Comparison of ENCODE assay signal across 3 cellular contexts in genomic region chr1:113444857-113445256, GRCh38.
TF ChIP-seq lines count a peak whose summit lies in the region.

No MANE protein-coding gene starts in this region.

TF ChIP-seq in HepG2, 621 proteins besides CTCF, POLR2A, EP300 and RAD21:
- TF ChIP-seq THRA (CRISPR knock-in tag; IDR thresholded peaks at IDR 0.05; ENCODE audit: borderline replicate concordance) (no peak), CHCHD3 (CRISPR knock-in tag; IDR thresholded peaks at IDR 0.05) (no peak), YEATS2 (CRISPR knock-in tag; IDR thresholded peaks at IDR 0.05; ENCODE audit: borderline replicate concordance) (no peak), ZNF160 (CRISPR knock-in tag; IDR thresholded peaks at IDR 0.05) (peak; percentile 94; the same call in 1 of the 2 replicates), ZNF709 (CRISPR knock-in tag; IDR thresholded peaks at IDR 0.05) (peak; percentile 95; the same call in 1 of the 2 replicates)
TF ChIP-seq in HepG2: peak in this region for 2.

TF ChIP-seq in HEK293, 187 proteins besides CTCF, POLR2A, EP300 and RAD21:
- TF ChIP-seq GLIS2 (tag by site-specific recombination; IDR thresholded peaks at IDR 0.05) (no peak), ZNF677 (tag by site-specific recombination; IDR thresholded peaks at IDR 0.05) (0 out of 2 replicates have a peak, but pooled peaks have one; percentile 29), SETDB1 (IDR thresholded peaks at IDR 0.05; ENCODE audit: insufficient read length, low read length) (peak; percentile 86), ZNF660 (tag by site-specific recombination; IDR thresholded peaks at IDR 0.05) (no peak), EGR2 (tag by site-specific recombination; IDR thresholded peaks at IDR 0.05; ENCODE audit: low read depth) (no peak), ZNF350 (tag by site-specific recombination; IDR thresholded peaks at IDR 0.05) (no peak), ZNF391 (tag by site-specific recombination; IDR thresholded peaks at IDR 0.05; ENCODE audit: borderline replicate concordance, low read depth) (no peak), ZBTB1 (tag by site-specific recombination; IDR thresholded peaks at IDR 0.05) (no peak)
TF ChIP-seq in HEK293: peak in this region for 2.

TF ChIP-seq in K562, 482 proteins besides CTCF, POLR2A, EP300 and RAD21:
- no peak for TF ChIP-seq CHD4 (IDR thresholded peaks at IDR 0.05; ENCODE audit: insufficient read depth, insufficient replicate concordance, low read depth, low read length, poor library complexity, severe bottlenecking)
- TF ChIP-seq NFE2 (IDR thresholded peaks at IDR 0.05; ENCODE audit: low read depth): peak; percentile 61
- 0 out of 2 replicates have a peak, but pooled peaks have one; percentile 37 for TF ChIP-seq C11orf30 (IDR thresholded peaks at IDR 0.05; ENCODE audit: low read depth)
- no peak for TF ChIP-seq PYGO2 (tag; IDR thresholded peaks at IDR 0.05)
- no peak for TF ChIP-seq POLR2AphosphoS5 (IDR thresholded peaks at IDR 0.05; ENCODE audit: control insufficient read depth, insufficient read depth, low read depth, low read length)
- TF ChIP-seq ZNF311 (CRISPR knock-in tag; IDR thresholded peaks at IDR 0.05): no peak
- TF ChIP-seq MED1 (CRISPR knock-in tag; IDR thresholded peaks at IDR 0.05; ENCODE audit: borderline replicate concordance): no peak
- TF ChIP-seq ZNF316 (IDR thresholded peaks at IDR 0.05): peak; percentile 41; the same call in 1 of the 2 replicates
- TF ChIP-seq FOXJ2 (tag; IDR thresholded peaks at IDR 0.05): no peak
- TF ChIP-seq FOXP1 (CRISPR knock-in tag; IDR thresholded peaks at IDR 0.05): no peak
- TF ChIP-seq ATF6 (CRISPR knock-in tag; IDR thresholded peaks at IDR 0.05): no peak
- 0 out of 3 replicates have a peak, but pooled peaks of 1 of the 2 experiments have one; percentile 34 for TF ChIP-seq CBX3 (IDR thresholded peaks at IDR 0.05; ENCODE audit: borderline replicate concordance in 1 of 2, low read length in 2 of 2)
- TF ChIP-seq TRIM28 (IDR thresholded peaks at IDR 0.05): peak; percentile 81; the same call in 1 of the 2 replicates
- TF ChIP-seq ZNF280A (IDR thresholded peaks at IDR 0.05; ENCODE audit: low read depth, partially characterized antibody): peak; percentile 79
- TF ChIP-seq MAFG (tag; conservative IDR thresholded peaks at IDR 0.05): peak; percentile 45
- 0 out of 2 replicates have a peak, but pooled peaks have one; percentile 15 for TF ChIP-seq IRF9 (tag; IDR thresholded peaks at IDR 0.05)
- peak; percentile 22; the same call in 1 of the 2 replicates for TF ChIP-seq MAFF (IDR thresholded peaks at IDR 0.05; ENCODE audit: low read length)
- peak; percentile 10 to 48; a peak in 1 of 4 replicates for TF ChIP-seq TRIM24 (IDR thresholded peaks at IDR 0.05)
